14 cellular contexts compared by ENCODE assay signal in the genomic region with DNA sequence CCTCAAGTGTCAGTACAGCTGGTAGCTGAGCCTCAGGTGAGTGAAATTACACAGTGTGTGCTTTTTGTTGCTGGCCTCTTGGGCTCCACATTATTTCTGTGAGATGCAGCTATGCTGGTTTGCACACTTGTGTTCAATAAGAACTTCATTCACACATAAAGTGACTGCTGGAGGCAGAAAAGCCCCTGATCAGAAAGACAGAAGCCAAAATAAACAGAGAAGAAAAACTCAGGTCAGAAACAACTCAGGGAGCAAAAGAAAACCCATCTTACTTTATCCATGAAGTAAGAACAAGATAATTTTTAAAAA. TPM values are rescaled to one million over a fixed set of nuclear protein-coding genes. Genes with fewer than 3 reads are reported as not detected.
DNase-seq lines count a peak whose midpoint lies in the region; ATAC-seq and TF ChIP-seq lines count a peak whose summit lies in the region.
"Had no signal": no experiment of that assay in that cellular context is flagged by ENCODE, and none has a peak within 500 bp of the region (broad histone marks: within the 10 kb centered on the region; RNA-seq: fewer than 3 reads in every experiment).

No MANE protein-coding gene starts in this region.

- H3K4me1 ChIP-seq in ACC112 (ENCODE audit: control insufficient read depth, insufficient read depth, low read length, unreplicated experiment): no peaks in the 10 kb centered on the region
- H3K4me1 ChIP-seq in GM23338 (ENCODE audit: insufficient read depth): no peaks in the 10 kb centered on the region
- H3K4me1 ChIP-seq in naive thymus-derived CD4-positive, alpha-beta T cell (ENCODE audit: control insufficient read depth in 2 of 2, insufficient read depth in 2 of 2, low read length in 2 of 2): peaks cover 11 to 28% of the 10 kb centered on the region in 2 donors

- H3K27me3 Mint-ChIP-seq in GM23338 (ENCODE audit: insufficient read depth, low read depth, poor library complexity): peaks cover 10% of the 10 kb centered on the region
- H3K27me3 Mint-ChIP-seq in activated CD4-positive, alpha-beta memory T cell treated with anti-CD3 and anti-CD28 coated beads, Interleukin-2, amount 10 ng/mL, durations not matched to agents 7 days and 5 days: no peaks in the 10 kb centered on the region
- H3K27me3 Mint-ChIP-seq in naive thymus-derived CD4-positive, alpha-beta T cell: no peaks in the 10 kb centered on the region
- H3K27me3 Mint-ChIP-seq: CD4-positive, alpha-beta memory T cell had no signal

- POLR2A ChIA-PET in activated CD4-positive, alpha-beta memory T cell treated with anti-CD3 and anti-CD28 coated beads, Interleukin-2, amount 10 ng/mL, durations not matched to agents 7 days and 5 days (lab: Charles Lee): no interaction called here
- POLR2A ChIA-PET in naive thymus-derived CD4-positive, alpha-beta T cell (lab: Charles Lee): interaction anchor here (0.6 to 1.1 kb wide), 4 partner anchors 16 to 112 kb away, joined by 3 to 6 read pairs (median 4); partner anchors contain the start of genes EXD3, MRPL41, NOXA1 and PNPLA7

- no peak for DNase-seq in GM23338 (ENCODE audit: low spot score)
- DNase-seq in activated CD4-positive, alpha-beta memory T cell treated with anti-CD3 and anti-CD28 coated beads, Interleukin-2, amount 10 ng/mL, durations not matched to agents 7 days and 5 days: no peak
- DNase-seq in naive thymus-derived CD4-positive, alpha-beta T cell: no peak
- DNase-seq in cerebellum (ENCODE audit: low spot score): no peak
- no peak for DNase-seq in glomerular visceral epithelial cell (ENCODE audit: extremely low spot score)
- no peak for DNase-seq in dermis blood vessel endothelial cell
- DNase-seq: gastrocnemius medialis, Right ventricle myocardium superior had no signal

- peak overlapping the region; percentile 77 for H2AFZ ChIP-seq in ACC112 (ENCODE audit: low read length, unreplicated experiment)
- peak overlapping the region; percentile 85 for H2AFZ ChIP-seq in GM23338

- CTCF ChIA-PET in activated CD4-positive, alpha-beta memory T cell treated with anti-CD3 and anti-CD28 coated beads, Interleukin-2, amount 10 ng/mL, durations not matched to agents 7 days and 5 days (lab: Charles Lee): interaction anchor here (0.5 to 1.2 kb wide), 13 partner anchors 10 to 316 kb away, joined by 3 to 5 read pairs (median 4); partner anchors contain the start of genes EHMT1, EXD3, NOXA1 and PNPLA7
- CTCF ChIA-PET in naive thymus-derived CD4-positive, alpha-beta T cell (lab: Charles Lee): interaction anchor here (1.0 to 1.4 kb wide), 4 partner anchors 10 to 112 kb away, joined by 3 to 12 read pairs (median 4); partner anchors contain the start of genes EXD3 and NOXA1

- H3K4me2 ChIP-seq in GM23338: no peak overlapping the region

- 0 out of 2 replicates have a peak, but pooled peaks cover 5% of the 10 kb centered on the region for H3F3A ChIP-seq in GM23338 (replicated peaks; ENCODE audit: low read depth)

- intact Hi-C loops in naive thymus-derived CD4-positive, alpha-beta T cell (cut with micrococcal nuclease): loop anchor here (1.0 to 10.0 kb wide), 2 partner anchors 43 to 230 kb away; partner anchors contain the start of genes DPH7 (in 1 of the 2) and NRARP (in 1 of the 2)

- H3K36me3 ChIP-seq in ACC112 (ENCODE audit: insufficient read depth, low read length) (no peaks in the 10 kb centered on the region), GM23338 (ENCODE audit: insufficient read depth) (no peaks in the 10 kb centered on the region; the same call in 1 of the 2 replicates)
- no peaks in the 10 kb centered on the region for H3K36me3 ChIP-seq in naive thymus-derived CD4-positive, alpha-beta T cell (ENCODE audit: control insufficient read depth in 2 of 3, insufficient read depth in 3 of 3, low read length in 3 of 3)
- H3K36me3 ChIP-seq: breast epithelium, HAP-1 had no signal

- peaks cover 8% of the 10 kb centered on the region; the same call in 2 of the 3 replicates for H3K36me3 Mint-ChIP-seq in GM23338 (ENCODE audit: low read depth)
- peaks cover 9% of the 10 kb centered on the region for H3K36me3 Mint-ChIP-seq in activated CD4-positive, alpha-beta memory T cell treated with anti-CD3 and anti-CD28 coated beads, Interleukin-2, amount 10 ng/mL, durations not matched to agents 7 days and 5 days (ENCODE audit: low read depth)
- peaks cover 0 to 17% (median 9%) of the 10 kb centered on the region in 5 donors for H3K36me3 Mint-ChIP-seq in naive thymus-derived CD4-positive, alpha-beta T cell

- H3K27ac ChIP-seq in ACC112 (ENCODE audit: low read depth, low read length): no peak overlapping the region
- no peak overlapping the region for H3K27ac ChIP-seq in GM23338 (ENCODE audit: low read depth)
- no peak overlapping the region for H3K27ac ChIP-seq in naive thymus-derived CD4-positive, alpha-beta T cell (ENCODE audit: low read depth, low read length)
- H3K27ac ChIP-seq: breast epithelium, right atrium auricular region had no signal

- no peaks in the 10 kb centered on the region for H4K20me1 ChIP-seq in GM23338 (replicated peaks; ENCODE audit: insufficient read depth)

- H3K9me3 ChIP-seq in naive thymus-derived CD4-positive, alpha-beta T cell (ENCODE audit: control insufficient read depth in 2 of 3, low read length in 3 of 3): peaks cover 0 to 8% (median 0%) of the 10 kb centered on the region in 3 experiments
- H3K9me3 ChIP-seq: breast epithelium, gastrocnemius medialis, HAP-1, right atrium auricular region had no signal

- H3K9me2 ChIP-seq in GM23338 (ENCODE audit: insufficient read depth): no peaks in the 10 kb centered on the region

- TF ChIP-seq CTCF in GM23338 (conservative IDR thresholded peaks at IDR 0.05; ENCODE audit: low read depth in 2 of 2): no peak

- no peak overlapping the region for H3K4me3 Mint-ChIP-seq in GM23338
- H3K4me3 Mint-ChIP-seq in activated CD4-positive, alpha-beta memory T cell treated with anti-CD3 and anti-CD28 coated beads, Interleukin-2, amount 10 ng/mL, durations not matched to agents 7 days and 5 days: no peak overlapping the region
- H3K4me3 Mint-ChIP-seq in naive thymus-derived CD4-positive, alpha-beta T cell: peak overlapping the region in 3 of 10 donors; percentile 5 to 11 (median 10)
- H3K4me3 Mint-ChIP-seq: endodermal cell had no signal

- no peaks in the 10 kb centered on the region; the same call in 2 of the 3 replicates for H3K4me1 Mint-ChIP-seq in GM23338
- peaks cover 30% of the 10 kb centered on the region for H3K4me1 Mint-ChIP-seq in activated CD4-positive, alpha-beta memory T cell treated with anti-CD3 and anti-CD28 coated beads, Interleukin-2, amount 10 ng/mL, durations not matched to agents 7 days and 5 days
- H3K4me1 Mint-ChIP-seq in naive thymus-derived CD4-positive, alpha-beta T cell: peaks cover 16 to 39% (median 29%) of the 10 kb centered on the region in 7 donors

- peaks cover 22% of the 10 kb centered on the region for H3K9me3 Mint-ChIP-seq in GM23338
- peaks cover 5% of the 10 kb centered on the region for H3K9me3 Mint-ChIP-seq in activated CD4-positive, alpha-beta memory T cell treated with anti-CD3 and anti-CD28 coated beads, Interleukin-2, amount 10 ng/mL, durations not matched to agents 7 days and 5 days
- peaks cover 0 to 12% (median 0%) of the 10 kb centered on the region in 11 donors for H3K9me3 Mint-ChIP-seq in naive thymus-derived CD4-positive, alpha-beta T cell

- no peaks in the 10 kb centered on the region for H3K27me3 ChIP-seq in ACC112 (ENCODE audit: insufficient read depth, low read length)
- no peaks in the 10 kb centered on the region for H3K27me3 ChIP-seq in GM23338 (ENCODE audit: insufficient read depth)
- no peaks in the 10 kb centered on the region for H3K27me3 ChIP-seq in naive thymus-derived CD4-positive, alpha-beta T cell (ENCODE audit: control insufficient read depth in 2 of 2, insufficient read depth in 2 of 2, low read length in 2 of 2)
- H3K27me3 ChIP-seq: breast epithelium, gastrocnemius medialis, right atrium auricular region had no signal

- no peak overlapping the region for H3K4me3 ChIP-seq in ACC112 (ENCODE audit: low read depth, low read length)
- H3K4me3 ChIP-seq in GM23338: no peak overlapping the region
- no peak overlapping the region for H3K4me3 ChIP-seq in naive thymus-derived CD4-positive, alpha-beta T cell (ENCODE audit: low read length)
- H3K4me3 ChIP-seq: breast epithelium, gastrocnemius medialis, HAP-1, right atrium auricular region had no signal

- no peak for ATAC-seq in GM23338
- no peak for ATAC-seq in naive thymus-derived CD4-positive, alpha-beta T cell

- H3K27ac Mint-ChIP-seq in GM23338: no peak overlapping the region
- H3K27ac Mint-ChIP-seq in activated CD4-positive, alpha-beta memory T cell treated with anti-CD3 and anti-CD28 coated beads, Interleukin-2, amount 10 ng/mL, durations not matched to agents 7 days and 5 days: peak overlapping the region; percentile 44
- H3K27ac Mint-ChIP-seq in naive thymus-derived CD4-positive, alpha-beta T cell: peak overlapping the region in 7 of 9 donors; percentile 21 to 86 (median 38)
- H3K27ac Mint-ChIP-seq: endodermal cell had no signal

- H3K79me2 ChIP-seq in ACC112 (ENCODE audit: control insufficient read depth, insufficient read depth, low read length, unreplicated experiment): no peaks in the 10 kb centered on the region
- H3K79me2 ChIP-seq in GM23338 (replicated peaks; ENCODE audit: insufficient read depth): no peaks in the 10 kb centered on the region

RNA-seq across cellular contexts. Expression of gene PNPLA7, which starts 15.1 kb away (rescaled TPM):
- total RNA-seq in GM23338 (2014; rRNA removed; shearing (Covaris generic)): 0.39 and 0.80 TPM in 2 replicates
- 0.28 and 0.45 TPM in 2 replicates for polyA plus RNA-seq in GM23338 (2016; fragmentation: Nextera tagmentation; extraction: Ambion mirVana)
- 1 to 10 TPM; 4.5 to 5.0 TPM for total RNA-seq in activated CD4-positive, alpha-beta memory T cell treated with anti-CD3 and anti-CD28 coated beads, Interleukin-2, amount 10 ng/mL, durations not matched to agents 7 days and 5 days
- total RNA-seq in naive thymus-derived CD4-positive, alpha-beta T cell: 10 to 100 TPM in 3 of 5 experiments, 1 to 10 TPM in 2; 4.9 to 28.9 (median 16.2) TPM
- 1 to 10 TPM; 2.7 TPM for polyA plus RNA-seq in naive thymus-derived CD4-positive, alpha-beta T cell
- total RNA-seq in cerebellum (1.5 TPM), dermis blood vessel endothelial cell (0.42 and 1.7 TPM in 2 replicates)

RNA-seq across cellular contexts. Expression of gene MRPL41, which starts 16.6 kb away (rescaled TPM):
- total RNA-seq in GM23338 (2014; rRNA removed; shearing (Covaris generic)): 32.6 and 32.8 TPM in 2 replicates
- polyA plus RNA-seq in GM23338 (2016; fragmentation: Nextera tagmentation; extraction: Ambion mirVana): 146 and 165 TPM in 2 replicates
- 10 to 100 TPM; 51.6 to 52.6 TPM for total RNA-seq in activated CD4-positive, alpha-beta memory T cell treated with anti-CD3 and anti-CD28 coated beads, Interleukin-2, amount 10 ng/mL, durations not matched to agents 7 days and 5 days
- total RNA-seq in naive thymus-derived CD4-positive, alpha-beta T cell: 100 to 1,000 TPM in 1 of 5 experiments, 10 to 100 TPM in 4; 41.1 to 102 (median 53.9) TPM
- polyA plus RNA-seq in naive thymus-derived CD4-positive, alpha-beta T cell: 10 to 100 TPM; 36.3 to 41.1 TPM
- total RNA-seq in cerebellum (13.7 TPM), dermis blood vessel endothelial cell (32.5 and 58.2 TPM in 2 replicates)

RNA-seq across cellular contexts. Expression of gene DPH7, which starts 43.7 kb away (rescaled TPM):
- total RNA-seq in GM23338 (2014; rRNA removed; shearing (Covaris generic)): 53.7 and 68.8 TPM in 2 replicates
- 44.5 and 48.8 TPM in 2 replicates for polyA plus RNA-seq in GM23338 (2016; fragmentation: Nextera tagmentation; extraction: Ambion mirVana)
- total RNA-seq in activated CD4-positive, alpha-beta memory T cell treated with anti-CD3 and anti-CD28 coated beads, Interleukin-2, amount 10 ng/mL, durations not matched to agents 7 days and 5 days: 10 to 100 TPM; 31.9 to 34.2 TPM
- 10 to 100 TPM; 43.4 to 77.5 (median 49.9) TPM for total RNA-seq in naive thymus-derived CD4-positive, alpha-beta T cell
- polyA plus RNA-seq in naive thymus-derived CD4-positive, alpha-beta T cell: 10 to 100 TPM; 29.7 to 45.3 TPM
- 34.2 TPM for total RNA-seq in cerebellum
- total RNA-seq in dermis blood vessel endothelial cell: 30.8 and 31.1 TPM in 2 replicates

RNA-seq across cellular contexts. Expression of gene ZMYND19, which starts 55.2 kb away (rescaled TPM):
- 50.3 and 58.5 TPM in 2 replicates for total RNA-seq in GM23338 (2014; rRNA removed; shearing (Covaris generic))
- 25.8 and 41.7 TPM in 2 replicates for polyA plus RNA-seq in GM23338 (2016; fragmentation: Nextera tagmentation; extraction: Ambion mirVana)
- total RNA-seq in activated CD4-positive, alpha-beta memory T cell treated with anti-CD3 and anti-CD28 coated beads, Interleukin-2, amount 10 ng/mL, durations not matched to agents 7 days and 5 days: 10 to 100 TPM; 24.0 to 25.4 TPM
- 10 to 100 TPM; 13.3 to 32.4 (median 26.6) TPM for total RNA-seq in naive thymus-derived CD4-positive, alpha-beta T cell
- polyA plus RNA-seq in naive thymus-derived CD4-positive, alpha-beta T cell: 1 to 10 TPM; 4.5 to 9.8 TPM
- 12.7 TPM for total RNA-seq in cerebellum
- 16.8 and 18.4 TPM in 2 replicates for total RNA-seq in dermis blood vessel endothelial cell
